In genomic region chr10:79088176-79088575, GRCh38 we compare ENCODE assay signal across 2 cellular contexts.
TF ChIP-seq lines count a peak whose summit lies in the region.

No MANE protein-coding gene starts in this region.

TF ChIP-seq in SK-N-SH, 30 proteins besides CTCF, POLR2A, EP300 and RAD21 (continued from another document):
- TF ChIP-seq TEAD4 (IDR thresholded peaks at IDR 0.05; ENCODE audit: borderline replicate concordance, insufficient read depth) (no peak), FOSL2 (IDR thresholded peaks at IDR 0.05; ENCODE audit: borderline replicate concordance, low read depth) (no peak), SMC3 (IDR thresholded peaks at IDR 0.05; ENCODE audit: low read depth, low read length) (no peak), CHD2 (IDR thresholded peaks at IDR 0.05; ENCODE audit: low read length, partially characterized antibody) (no peak), NFIC (IDR thresholded peaks at IDR 0.05; ENCODE audit: borderline replicate concordance) (no peak), GABPA (IDR thresholded peaks at IDR 0.05; ENCODE audit: low read depth) (no peak), MAX (IDR thresholded peaks at IDR 0.05; ENCODE audit: low read depth) (no peak), EZH2phosphoT487 (IDR thresholded peaks at IDR 0.05; ENCODE audit: borderline replicate concordance, low read depth) (no peak)

TF ChIP-seq in GM23338, 12 proteins besides CTCF, POLR2A, EP300 and RAD21 (continued from another document):
- TF ChIP-seq ZNF462 (CRISPR knock-in tag; IDR thresholded peaks at IDR 0.05) (no peak), CREB1 (CRISPR knock-in tag; IDR thresholded peaks at IDR 0.05; ENCODE audit: low read depth) (no peak), JUNB (IDR thresholded peaks at IDR 0.05; ENCODE audit: unreplicated experiment) (no peak), ZNF114 (CRISPR knock-in tag; IDR thresholded peaks at IDR 0.05) (no peak), EZH2phosphoT487 (IDR thresholded peaks at IDR 0.05; ENCODE audit: unreplicated experiment) (no peak), REST (IDR thresholded peaks at IDR 0.05; ENCODE audit: unreplicated experiment) (no peak), EZH2 (IDR thresholded peaks at IDR 0.05; ENCODE audit: low read depth, unreplicated experiment) (no peak), POLR2AphosphoS5 (IDR thresholded peaks at IDR 0.05; ENCODE audit: low read depth) (no peak), ZNF331 (CRISPR knock-in tag; IDR thresholded peaks at IDR 0.05; ENCODE audit: low read depth) (no peak)
TF ChIP-seq in GM23338: peak in this region for 0.
